Comparison of ENCODE assay signal across 18 cellular contexts in the genomic region with DNA sequence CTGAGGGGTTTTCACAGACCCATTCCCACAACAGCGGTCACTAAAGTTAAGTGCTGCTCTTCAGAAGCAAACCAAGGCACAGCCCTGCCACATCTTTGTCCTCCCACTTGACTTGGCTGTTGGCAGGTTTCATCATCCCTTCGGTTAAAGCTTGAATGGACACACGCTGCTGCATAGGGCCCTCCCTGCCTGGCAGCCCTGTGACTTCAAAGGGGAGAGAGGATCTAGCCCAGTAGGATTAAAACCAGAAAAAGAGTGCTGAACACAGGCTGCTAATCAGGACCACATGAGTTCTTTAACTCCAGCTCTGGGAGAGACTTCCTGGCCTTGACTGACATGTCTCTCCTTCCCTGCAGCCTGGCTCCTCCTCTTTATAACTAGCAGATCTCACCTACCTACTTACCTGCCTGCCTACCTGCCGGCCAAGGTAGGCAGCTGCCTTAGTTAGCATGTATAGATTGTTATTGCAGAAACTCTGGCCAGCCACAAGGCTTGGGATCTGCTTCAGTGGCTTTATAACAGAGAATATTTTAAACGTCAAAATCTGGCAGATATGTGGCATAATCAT. TPM values are rescaled to one million over a fixed set of nuclear protein-coding genes. Genes with fewer than 3 reads are reported as not detected.
A peak's percentile ranks its signal among the peaks of the same experiment; 100 is the strongest.
DNase-seq lines count a peak whose midpoint lies in the region; ATAC-seq and TF ChIP-seq lines count a peak whose summit lies in the region.
"Had no signal": no experiment of that assay in that cellular context is flagged by ENCODE, and none has a peak within 500 bp of the region (broad histone marks: within the 10 kb centered on the region; RNA-seq: fewer than 3 reads in every experiment).

No MANE protein-coding gene starts in this region.

- H3K4me1 Mint-ChIP-seq in WTC11, result peaks cover 30% of the 10 kb centered on the region
- H3K4me1 Mint-ChIP-seq: activated naive CD8-positive, alpha-beta T cell treated with anti-CD3 and anti-CD28 coated beads, Interleukin-2, amount 50 U/mL, for 24 hours had no signal

- POLR2A ChIA-PET in WTC11 (lab: Charles Lee), result interaction anchor here (1.0 kb wide), 1 partner anchor 114 kb away, joined by 3 read pairs; no protein-coding TSS in a partner anchor

- H3K27me3 ChIP-seq in HL-60 (ENCODE audit: insufficient read depth, poor library complexity, severe bottlenecking) (no peaks in the 10 kb centered on the region), stomach (no peaks in the 10 kb centered on the region)
- H3K27me3 ChIP-seq: sigmoid colon, SJSA1 had no signal

- H3K9me3 ChIP-seq in stomach, result no peaks in the 10 kb centered on the region
- H3K9me3 ChIP-seq: sigmoid colon, SJSA1 had no signal

- 42 to 53% (median 48%) methylated on average over 5 of the region's 5 CpGs for WGBS in stomach, 5 donors

- H3K9me3 Mint-ChIP-seq in WTC11, result no peaks in the 10 kb centered on the region
- H3K9me3 Mint-ChIP-seq: activated naive CD8-positive, alpha-beta T cell treated with anti-CD3 and anti-CD28 coated beads, Interleukin-2, amount 50 U/mL, for 24 hours; naive thymus-derived CD4-positive, alpha-beta T cell had no signal

- H3K27me3 Mint-ChIP-seq in WTC11 (ENCODE audit: low read depth), result peaks cover 64% of the 10 kb centered on the region

- no peak overlapping the region for H3K4me3 Mint-ChIP-seq in WTC11
- H3K4me3 Mint-ChIP-seq: activated naive CD8-positive, alpha-beta T cell treated with anti-CD3 and anti-CD28 coated beads, Interleukin-2, amount 50 U/mL, for 24 hours; naive thymus-derived CD4-positive, alpha-beta T cell had no signal

- no peaks in the 10 kb centered on the region; the same call in 1 of the 2 replicates for H3K36me3 Mint-ChIP-seq in WTC11
- H3K36me3 Mint-ChIP-seq: naive thymus-derived CD4-positive, alpha-beta T cell had no signal

- H3K27ac ChIP-seq in HL-60 (replicated peaks) (peak overlapping the region; percentile 43), stomach (no peak overlapping the region)
- H3K27ac ChIP-seq: sigmoid colon, SJSA1 had no signal

- H3K27ac Mint-ChIP-seq in WTC11, result peak overlapping the region; percentile 6; the same call in 1 of the 2 replicates
- H3K27ac Mint-ChIP-seq: activated naive CD8-positive, alpha-beta T cell treated with anti-CD3 and anti-CD28 coated beads, Interleukin-2, amount 50 U/mL, for 24 hours; naive thymus-derived CD4-positive, alpha-beta T cell had no signal

- no peaks in the 10 kb centered on the region for H3K36me3 ChIP-seq in stomach
- H3K36me3 ChIP-seq: sigmoid colon, SJSA1 had no signal

- TF ChIP-seq POLR2A in stomach (IDR thresholded peaks at IDR 0.05), result no peak

- no peak for TF ChIP-seq EP300 in stomach (IDR thresholded peaks at IDR 0.05)

- intact Hi-C loops in stomach (cut with DNase I; ENCODE audit: low total_unique reads), result no loop called here

- TF ChIP-seq CTCF in HL-60 (IDR thresholded peaks at IDR 0.05; ENCODE audit: insufficient read depth, low read length), result no peak
- TF ChIP-seq CTCF in WTC11 (IDR thresholded peaks at IDR 0.05), result no peak
- no peak for TF ChIP-seq CTCF in stomach (IDR thresholded peaks at IDR 0.05)

- H3K4me1 ChIP-seq in stomach, result no peaks in the 10 kb centered on the region
- H3K4me1 ChIP-seq: sigmoid colon had no signal

- CTCF ChIA-PET in WTC11 (lab: Charles Lee), result interaction anchor here (1.0 kb wide), 2 partner anchors 57 to 96 kb away, joined by 6 read pairs; no protein-coding TSS in a partner anchor

- DNase-seq in AG20443 (ENCODE audit: low spot score), result peak; percentile 60
- DNase-seq in HL-60 (ENCODE audit: low read depth in 1 of 2, low spot score in 1 of 2), result peak in 1 of 2 experiments; percentile 58
- peak; percentile 34 for DNase-seq in WTC11 (ENCODE audit: low spot score)
- peak; percentile 71 for DNase-seq in iPS-NIHi7 (ENCODE audit: extremely low spot score)
- no peak for DNase-seq in NCI-H2107 (lab: John Stamatoyannopoulos, UW)
- DNase-seq in HT-29 (ENCODE audit: low spot score), result no peak
- no peak for DNase-seq in stomach
- DNase-seq: activated CD4-positive, CD25-positive, alpha-beta regulatory T cell treated with anti-CD3 and anti-CD28 coated beads, Interleukin-2, amount 50 U/mL, for 72 hours; activated naive CD8-positive, alpha-beta T cell treated with anti-CD3 and anti-CD28 coated beads, Interleukin-2, amount 50 U/mL, for 24 hours; cortex of kidney; DMS79 treated with DMSO at 0.1 percent for 48 hours; foreskin fibroblast; naive thymus-derived CD4-positive, alpha-beta T cell; NCI-H446 treated with DMSO at 0.1 percent for 48 hours; sigmoid colon; stimulated activated naive CD8-positive, alpha-beta T cell treated with anti-CD3 and anti-CD28 coated beads, Interleukin-15, Interleukin-2, amounts not matched to agents 100 U/mL and 50 U/mL, for 24 hours had no signal

- ATAC-seq in WTC11 (peak; percentile 96), GM19023 (IDR thresholded peaks at IDR 0.05; ENCODE audit: unreplicated experiment) (no peak)
- ATAC-seq: activated naive CD8-positive, alpha-beta T cell treated with anti-CD3 and anti-CD28 coated beads, Interleukin-2, amount 50 U/mL, for 24 hours; naive thymus-derived CD4-positive, alpha-beta T cell; stimulated activated naive CD8-positive, alpha-beta T cell treated with anti-CD3 and anti-CD28 coated beads, Interleukin-15, Interleukin-2, amounts not matched to agents 100 U/mL and 50 U/mL, for 24 hours had no signal

- no peak overlapping the region for H3K4me3 ChIP-seq in HL-60 (replicated peaks; ENCODE audit: insufficient read depth, low read length)
- no peak overlapping the region for H3K4me3 ChIP-seq in stomach
- H3K4me3 ChIP-seq: sigmoid colon, SJSA1 had no signal

TF ChIP-seq in WTC11, 78 proteins besides CTCF, POLR2A, EP300 and RAD21 (continues in another document):
- TF ChIP-seq ESRRA (CRISPR knock-in tag; IDR thresholded peaks at IDR 0.05; ENCODE audit: borderline replicate concordance), result no peak
- TF ChIP-seq, protein P1, sequence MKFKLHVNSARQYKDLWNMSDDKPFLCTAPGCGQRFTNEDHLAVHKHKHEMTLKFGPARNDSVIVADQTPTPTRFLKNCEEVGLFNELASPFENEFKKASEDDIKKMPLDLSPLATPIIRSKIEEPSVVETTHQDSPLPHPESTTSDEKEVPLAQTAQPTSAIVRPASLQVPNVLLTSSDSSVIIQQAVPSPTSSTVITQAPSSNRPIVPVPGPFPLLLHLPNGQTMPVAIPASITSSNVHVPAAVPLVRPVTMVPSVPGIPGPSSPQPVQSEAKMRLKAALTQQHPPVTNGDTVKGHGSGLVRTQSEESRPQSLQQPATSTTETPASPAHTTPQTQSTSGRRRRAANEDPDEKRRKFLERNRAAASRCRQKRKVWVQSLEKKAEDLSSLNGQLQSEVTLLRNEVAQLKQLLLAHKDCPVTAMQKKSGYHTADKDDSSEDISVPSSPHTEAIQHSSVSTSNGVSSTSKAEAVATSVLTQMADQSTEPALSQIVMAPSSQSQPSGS (CRISPR knock-in tag; IDR thresholded peaks at IDR 0.05; ENCODE audit: borderline replicate concordance, low read depth), result no peak
- TF ChIP-seq HMGA2 (CRISPR knock-in tag; IDR thresholded peaks at IDR 0.05), result no peak
- TF ChIP-seq NFE2L1 (CRISPR knock-in tag; IDR thresholded peaks at IDR 0.05), result no peak
- TF ChIP-seq, protein P2, sequence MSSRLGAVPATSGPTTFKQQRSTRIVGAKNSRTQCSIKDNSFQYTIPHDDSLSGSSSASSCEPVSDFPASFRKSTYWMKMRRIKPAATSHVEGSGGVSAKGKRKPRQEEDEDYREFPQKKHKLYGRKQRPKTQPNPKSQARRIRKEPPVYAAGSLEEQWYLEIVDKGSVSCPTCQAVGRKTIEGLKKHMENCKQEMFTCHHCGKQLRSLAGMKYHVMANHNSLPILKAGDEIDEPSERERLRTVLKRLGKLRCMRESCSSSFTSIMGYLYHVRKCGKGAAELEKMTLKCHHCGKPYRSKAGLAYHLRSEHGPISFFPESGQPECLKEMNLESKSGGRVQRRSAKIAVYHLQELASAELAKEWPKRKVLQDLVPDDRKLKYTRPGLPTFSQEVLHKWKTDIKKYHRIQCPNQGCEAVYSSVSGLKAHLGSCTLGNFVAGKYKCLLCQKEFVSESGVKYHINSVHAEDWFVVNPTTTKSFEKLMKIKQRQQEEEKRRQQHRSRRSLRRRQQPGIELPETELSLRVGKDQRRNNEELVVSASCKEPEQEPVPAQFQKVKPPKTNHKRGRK (CRISPR knock-in tag; IDR thresholded peaks at IDR 0.05; ENCODE audit: borderline replicate concordance), result no peak
- TF ChIP-seq, protein P3, sequence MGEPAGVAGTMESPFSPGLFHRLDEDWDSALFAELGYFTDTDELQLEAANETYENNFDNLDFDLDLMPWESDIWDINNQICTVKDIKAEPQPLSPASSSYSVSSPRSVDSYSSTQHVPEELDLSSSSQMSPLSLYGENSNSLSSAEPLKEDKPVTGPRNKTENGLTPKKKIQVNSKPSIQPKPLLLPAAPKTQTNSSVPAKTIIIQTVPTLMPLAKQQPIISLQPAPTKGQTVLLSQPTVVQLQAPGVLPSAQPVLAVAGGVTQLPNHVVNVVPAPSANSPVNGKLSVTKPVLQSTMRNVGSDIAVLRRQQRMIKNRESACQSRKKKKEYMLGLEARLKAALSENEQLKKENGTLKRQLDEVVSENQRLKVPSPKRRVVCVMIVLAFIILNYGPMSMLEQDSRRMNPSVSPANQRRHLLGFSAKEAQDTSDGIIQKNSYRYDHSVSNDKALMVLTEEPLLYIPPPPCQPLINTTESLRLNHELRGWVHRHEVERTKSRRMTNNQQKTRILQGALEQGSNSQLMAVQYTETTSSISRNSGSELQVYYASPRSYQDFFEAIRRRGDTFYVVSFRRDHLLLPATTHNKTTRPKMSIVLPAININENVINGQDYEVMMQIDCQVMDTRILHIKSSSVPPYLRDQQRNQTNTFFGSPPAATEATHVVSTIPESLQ (CRISPR knock-in tag; IDR thresholded peaks at IDR 0.05), result no peak
- TF ChIP-seq, protein P4, sequence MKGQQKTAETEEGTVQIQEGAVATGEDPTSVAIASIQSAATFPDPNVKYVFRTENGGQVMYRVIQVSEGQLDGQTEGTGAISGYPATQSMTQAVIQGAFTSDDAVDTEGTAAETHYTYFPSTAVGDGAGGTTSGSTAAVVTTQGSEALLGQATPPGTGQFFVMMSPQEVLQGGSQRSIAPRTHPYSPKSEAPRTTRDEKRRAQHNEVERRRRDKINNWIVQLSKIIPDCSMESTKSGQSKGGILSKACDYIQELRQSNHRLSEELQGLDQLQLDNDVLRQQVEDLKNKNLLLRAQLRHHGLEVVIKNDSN (CRISPR knock-in tag; IDR thresholded peaks at IDR 0.05), result peak; percentile 52; the same call in 1 of the 2 replicates
- no peak for TF ChIP-seq SP1 (CRISPR knock-in tag; conservative IDR thresholded peaks at IDR 0.05)
- TF ChIP-seq, protein P5, sequence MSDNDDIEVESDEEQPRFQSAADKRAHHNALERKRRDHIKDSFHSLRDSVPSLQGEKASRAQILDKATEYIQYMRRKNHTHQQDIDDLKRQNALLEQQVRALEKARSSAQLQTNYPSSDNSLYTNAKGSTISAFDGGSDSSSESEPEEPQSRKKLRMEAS (CRISPR knock-in tag; IDR thresholded peaks at IDR 0.05), result 0 out of 2 replicates have a peak, but pooled peaks have one; percentile 56
- TF ChIP-seq PRRX2 (CRISPR knock-in tag; IDR thresholded peaks at IDR 0.05), result no peak

RNA-seq across cellular contexts. Expression of a gene that starts 49.6 kb away (rescaled TPM):
- total RNA-seq in WTC11 (2021), result 2.8 to 4.5 TPM (median 3.8 TPM) in 3 replicates
- not detected in 2 replicates for total RNA-seq in HT-29 (2014; rRNA removed; shearing (Covaris generic))
- total RNA-seq in stomach, result 10 to 100 TPM in 1 of 5 donors, 1 to 10 TPM in 2, under 1 TPM in 1, not detected in 1; 0.58 to 14.5 (median 7.1) TPM
- polyA plus RNA-seq in stomach, result 1 to 10 TPM; 2.7 to 5.5 (median 3.8) TPM
- polyA plus RNA-seq: naive thymus-derived CD4-positive, alpha-beta T cell had no signal

Comparison
In these comparisons a context has a peak if more than half of its experiments do, and no peak if none do; other contexts are left out.
1. DNase-seq: peak in AG20443 (single experiment), WTC11 (single experiment) and iPS-NIHi7 (single experiment); none in NCI-H2107 (single experiment), HT-29 (single experiment) and stomach (single experiment).